Comparison of ENCODE assay signal across 10 cellular contexts in genomic region chr3:141530133-141530768, GRCh38. TPM values are rescaled to one million over a fixed set of nuclear protein-coding genes. Genes with fewer than 3 reads are reported as not detected.
DNase-seq lines count a peak whose midpoint lies in the region; ATAC-seq, FAIRE-seq and TF ChIP-seq lines count a peak whose summit lies in the region.
"Had no signal": no experiment of that assay in that cellular context is flagged by ENCODE, and none has a peak within 500 bp of the region (broad histone marks: within the 10 kb centered on the region; RNA-seq: fewer than 3 reads in every experiment).

No MANE protein-coding gene starts in this region.

- H2AK9ac ChIP-seq in IMR-90 (replicated peaks; ENCODE audit: low read depth, low read length, poor library complexity), result no peak overlapping the region

- H4K91ac ChIP-seq in IMR-90 (ENCODE audit: insufficient read depth, low read depth, low read length) (no peak overlapping the region), mesenchymal stem cell (ENCODE audit: low read length) (no peak overlapping the region), neuronal stem cell (ENCODE audit: low read depth, low read length, poor library complexity) (no peak overlapping the region)

- DNase-seq in AG09309 (ENCODE audit: low read depth) (peak; percentile 61), IMR-90 (peak; percentile 81), astrocyte (ENCODE audit: low read depth) (peak; percentile 50), mesenchymal stem cell (peak; percentile 64), left lobe of liver (ENCODE audit: low spot score) (no peak), Calu3 (no peak), neuronal stem cell (ENCODE audit: low spot score) (no peak)
- DNase-seq: aorta, MM.1S had no signal

- H3K4me2 ChIP-seq in IMR-90 (ENCODE audit: low read depth, low read length) (peak overlapping the region; percentile 94), astrocyte (ENCODE audit: low read length) (peak overlapping the region; percentile 34), mesenchymal stem cell (ENCODE audit: low read length, poor library complexity, severe bottlenecking) (no peak overlapping the region), neuronal stem cell (ENCODE audit: insufficient read depth, low read length, poor library complexity, severe bottlenecking) (no peak overlapping the region)

- peaks cover 1% of the 10 kb centered on the region; the same call in 1 of the 2 replicates for H3K4me1 ChIP-seq in IMR-90 (ENCODE audit: control insufficient read depth, insufficient read depth, low read length)
- peaks cover 18% of the 10 kb centered on the region for H3K4me1 ChIP-seq in astrocyte (ENCODE audit: insufficient read depth, low read length)
- peaks cover 2% of the 10 kb centered on the region for H3K4me1 ChIP-seq in mesenchymal stem cell (ENCODE audit: control insufficient read depth, insufficient read depth, low read depth, low read length)
- H3K4me1 ChIP-seq in neuronal stem cell (ENCODE audit: control insufficient read depth in 2 of 2, insufficient read depth in 1 of 2, low read depth in 1 of 2, low read length in 2 of 2), result no peaks in the 10 kb centered on the region

- ATAC-seq in IMR-90 (ENCODE audit: low read depth), result peak; percentile 85
- no peak for ATAC-seq in left lobe of liver
- no peak for ATAC-seq in HG03159 (IDR thresholded peaks at IDR 0.05; ENCODE audit: unreplicated experiment)

- no peak overlapping the region for H2AK5ac ChIP-seq in IMR-90 (ENCODE audit: low read depth, low read length)
- H2AK5ac ChIP-seq in mesenchymal stem cell (ENCODE audit: low read length, severe bottlenecking), result no peak overlapping the region
- no peak overlapping the region for H2AK5ac ChIP-seq in neuronal stem cell (ENCODE audit: low read depth, low read length)

- no peaks in the 10 kb centered on the region for H4K20me1 ChIP-seq in IMR-90 (ENCODE audit: insufficient read depth, low read length)
- H4K20me1 ChIP-seq in astrocyte (ENCODE audit: insufficient read depth, low read length), result peaks cover 8% of the 10 kb centered on the region

- intact Hi-C loops in IMR-90 (cut with micrococcal nuclease) (loop anchor here (5.0 kb wide), 1 partner anchor 43 kb away; the partner anchor contains the start of gene RASA2), Calu3 (cut with micrococcal nuclease; ENCODE audit: unreplicated experiment) (no loop called here)

- H3K4me3 ChIP-seq in AG09309 (ENCODE audit: control insufficient read depth, low read depth, low read length) (no peak overlapping the region), IMR-90 (ENCODE audit: insufficient read depth, low read depth, low read length) (peak overlapping the region; percentile 29; the same call in 1 of the 2 replicates), astrocyte (ENCODE audit: insufficient read depth, low read depth, low read length) (no peak overlapping the region), mesenchymal stem cell (ENCODE audit: insufficient read depth in 1 of 2, low read depth in 1 of 2, low read length in 2 of 2) (peak overlapping the region in 1 of 2 experiments; percentile 60), neuronal stem cell (ENCODE audit: low read length in 2 of 2) (no peak overlapping the region)

- H3K27me3 Mint-ChIP-seq in astrocyte (ENCODE audit: low read depth, unreplicated experiment), result no peaks in the 10 kb centered on the region
- H3K27me3 Mint-ChIP-seq in Calu3 (ENCODE audit: unreplicated experiment), result no peaks in the 10 kb centered on the region

- dilution Hi-C loops in IMR-90 (cut with HindIII; ENCODE audit: low sequenced_read_pairs, unreplicated experiment), result no loop called here

- H2BK120ac ChIP-seq in IMR-90 (ENCODE audit: low read depth, low read length), result no peak overlapping the region
- no peak overlapping the region for H2BK120ac ChIP-seq in mesenchymal stem cell (ENCODE audit: low read depth, low read length)
- H2BK120ac ChIP-seq in neuronal stem cell (ENCODE audit: low read depth, low read length), result no peak overlapping the region

- H3K4me3 Mint-ChIP-seq in astrocyte (ENCODE audit: unreplicated experiment) (no peak overlapping the region), Calu3 (ENCODE audit: low read depth, unreplicated experiment) (no peak overlapping the region)

- H4K8ac ChIP-seq in IMR-90 (ENCODE audit: low read depth in 2 of 2, low read length in 2 of 2), result peak overlapping the region in 1 of 2 experiments; percentile 28; a peak in 1 of 4 replicates
- H4K8ac ChIP-seq in mesenchymal stem cell (ENCODE audit: low read length), result no peak overlapping the region
- H4K8ac ChIP-seq in neuronal stem cell (ENCODE audit: low read depth, low read length), result no peak overlapping the region

- TF ChIP-seq RAD21 in IMR-90 (IDR thresholded peaks at IDR 0.05; ENCODE audit: low read length), result no peak

- H2BK15ac ChIP-seq in IMR-90 (ENCODE audit: low read depth, low read length), result no peak overlapping the region
- no peak overlapping the region for H2BK15ac ChIP-seq in mesenchymal stem cell (ENCODE audit: low read depth, poor library complexity, severe bottlenecking)
- no peak overlapping the region for H2BK15ac ChIP-seq in neuronal stem cell (ENCODE audit: low read length)

- peak overlapping the region; percentile 98 for H3K27ac ChIP-seq in IMR-90 (ENCODE audit: insufficient read depth, low read length)
- H3K27ac ChIP-seq in astrocyte (ENCODE audit: low read depth, low read length), result no peak overlapping the region
- no peak overlapping the region for H3K27ac ChIP-seq in mesenchymal stem cell (ENCODE audit: low read length, poor library complexity, severe bottlenecking)
- no peak overlapping the region for H3K27ac ChIP-seq in neuronal stem cell (replicated peaks; ENCODE audit: low read length)

- no peak overlapping the region for H3K23ac ChIP-seq in IMR-90 (ENCODE audit: low read depth, low read length)
- no peak overlapping the region for H3K23ac ChIP-seq in mesenchymal stem cell (ENCODE audit: low read length in 2 of 2)
- no peak overlapping the region for H3K23ac ChIP-seq in neuronal stem cell (ENCODE audit: low read depth, low read length, poor library complexity)

- POLR2A ChIA-PET in IMR-90 (lab: Charles Lee; ENCODE audit: unreplicated experiment), result no interaction called here

- H2AFZ ChIP-seq in IMR-90 (replicated peaks; ENCODE audit: low read length, poor library complexity) (no peak overlapping the region), astrocyte (ENCODE audit: low read depth, low read length) (no peak overlapping the region), mesenchymal stem cell (ENCODE audit: low read depth, low read length) (no peak overlapping the region), neuronal stem cell (ENCODE audit: low read length) (no peak overlapping the region)

- peaks cover 12 to 21% of the 10 kb centered on the region in 2 experiments for H3K79me1 ChIP-seq in IMR-90 (ENCODE audit: low read depth in 1 of 2, low read length in 2 of 2)
- H3K79me1 ChIP-seq in mesenchymal stem cell (replicated peaks; ENCODE audit: low read length, poor library complexity, severe bottlenecking), result peaks cover 4% of the 10 kb centered on the region
- H3K79me1 ChIP-seq in neuronal stem cell (ENCODE audit: low read depth, low read length), result no peaks in the 10 kb centered on the region

- peak overlapping the region; percentile 16; the same call in 1 of the 2 replicates for H3K56ac ChIP-seq in IMR-90 (ENCODE audit: extremely low read depth, insufficient read depth, low read length)

- H3K79me2 ChIP-seq in astrocyte (ENCODE audit: insufficient read depth, low read length), result peaks cover 7% of the 10 kb centered on the region

- H3K14ac ChIP-seq in IMR-90 (replicated peaks; ENCODE audit: low read depth, low read length), result no peak overlapping the region; the same call in 1 of the 2 replicates
- H3K14ac ChIP-seq in mesenchymal stem cell (ENCODE audit: low read length in 2 of 2), result no peak overlapping the region
- no peak overlapping the region for H3K14ac ChIP-seq in neuronal stem cell (ENCODE audit: low read length)

- H3K9me3 Mint-ChIP-seq in astrocyte (ENCODE audit: unreplicated experiment) (no peaks in the 10 kb centered on the region), Calu3 (ENCODE audit: low read depth, unreplicated experiment) (peaks cover under 1% of the 10 kb centered on the region)

- no CpG with 5 or more reads among the region's 2 CpGs for WGBS in IMR-90 (ENCODE audit: extremely low coverage in 2 of 2, insufficient read length in 1 of 2), 2 experiments
- 36% methylated on average over 1 of the region's 2 CpGs for WGBS in mesenchymal stem cell
- no CpG with 5 or more reads among the region's 2 CpGs for WGBS in neuronal stem cell (ENCODE audit: extremely low coverage in 2 of 2, insufficient read length in 2 of 2, insufficient replicate concordance in 1 of 2), 2 donors

- peak overlapping the region; percentile 88 for H4K5ac ChIP-seq in IMR-90 (ENCODE audit: low read depth, low read length)

- H3K4ac ChIP-seq in IMR-90 (ENCODE audit: low read depth, low read length) (peak overlapping the region; percentile 55), mesenchymal stem cell (ENCODE audit: low read depth in 1 of 2, low read length in 2 of 2) (no peak overlapping the region), neuronal stem cell (ENCODE audit: low read length) (no peak overlapping the region)

- H3K36me3 ChIP-seq in IMR-90 (ENCODE audit: control insufficient read depth, insufficient read depth, low read length) (0 out of 2 replicates have a peak, but pooled peaks cover 1% of the 10 kb centered on the region), astrocyte (ENCODE audit: insufficient read depth, low read length) (peaks cover 7% of the 10 kb centered on the region), mesenchymal stem cell (ENCODE audit: control insufficient read depth in 1 of 2, insufficient read depth in 2 of 2, low read depth in 1 of 2, low read length in 2 of 2) (peaks cover 0 to 15% of the 10 kb centered on the region in 2 experiments), neuronal stem cell (replicated peaks in 1 of 2; ENCODE audit: control insufficient read depth in 2 of 2, insufficient read depth in 2 of 2, low read length in 2 of 2) (peaks cover 0 to 38% of the 10 kb centered on the region in 2 donors)

- H2BK12ac ChIP-seq in mesenchymal stem cell (ENCODE audit: low read length in 2 of 2), result no peak overlapping the region
- H2BK12ac ChIP-seq in neuronal stem cell (ENCODE audit: low read length), result no peak overlapping the region

- no peak for FAIRE-seq in astrocyte (lab: Jason Lieb, UNC)

- H3K27ac Mint-ChIP-seq in astrocyte (ENCODE audit: unreplicated experiment) (peak overlapping the region; percentile 3), Calu3 (ENCODE audit: unreplicated experiment) (no peak overlapping the region)

- no peaks in the 10 kb centered on the region for H3K9me1 ChIP-seq in IMR-90 (ENCODE audit: insufficient read depth, low read length)

- H3K18ac ChIP-seq in IMR-90 (ENCODE audit: low read depth, low read length), result peak overlapping the region; percentile 87
- H3K18ac ChIP-seq in mesenchymal stem cell (ENCODE audit: low read depth in 1 of 2, low read length in 2 of 2), result no peak overlapping the region
- H3K18ac ChIP-seq in neuronal stem cell (ENCODE audit: low read length), result no peak overlapping the region

- H3K9ac ChIP-seq in IMR-90 (ENCODE audit: low read depth, low read length) (peak overlapping the region; percentile 83), astrocyte (ENCODE audit: low read length) (peak overlapping the region; percentile 30), mesenchymal stem cell (ENCODE audit: low read length) (peak overlapping the region; percentile 81), neuronal stem cell (ENCODE audit: low read depth, low read length, poor library complexity) (no peak overlapping the region)

- H3K36me3 Mint-ChIP-seq in astrocyte (ENCODE audit: low read depth, unreplicated experiment) (peaks cover under 1% of the 10 kb centered on the region), Calu3 (ENCODE audit: insufficient read depth, unreplicated experiment) (peaks cover 8% of the 10 kb centered on the region)

- H2BK5ac ChIP-seq in IMR-90 (ENCODE audit: low read depth, low read length, poor library complexity, severe bottlenecking) (peak overlapping the region; percentile 77), mesenchymal stem cell (ENCODE audit: low read depth, low read length, poor library complexity, severe bottlenecking) (no peak overlapping the region), neuronal stem cell (ENCODE audit: low read length) (no peak overlapping the region)

- H3K4me1 Mint-ChIP-seq in astrocyte (ENCODE audit: low read depth, unreplicated experiment) (peaks cover 16% of the 10 kb centered on the region), Calu3 (ENCODE audit: low read depth, unreplicated experiment) (peaks cover 27% of the 10 kb centered on the region)

- H3K9me3 ChIP-seq in IMR-90 (ENCODE audit: control insufficient read depth, insufficient read depth, low read length) (no peaks in the 10 kb centered on the region), astrocyte (ENCODE audit: insufficient read depth, low read depth, low read length) (no peaks in the 10 kb centered on the region), mesenchymal stem cell (ENCODE audit: control insufficient read depth, low read length) (no peaks in the 10 kb centered on the region), neuronal stem cell (replicated peaks in 1 of 2; ENCODE audit: control insufficient read depth in 2 of 2, insufficient read depth in 1 of 2, low read depth in 1 of 2, low read length in 2 of 2) (peaks cover 0 to 3% of the 10 kb centered on the region in 2 donors)

- TF ChIP-seq CTCF in AG09309 (IDR thresholded peaks at IDR 0.05; ENCODE audit: control insufficient read depth, insufficient read depth, low read depth, low read length, missing control alignments) (no peak), IMR-90 (conservative IDR thresholded peaks at IDR 0.05; ENCODE audit: low read depth, low read length) (no peak), astrocyte (IDR thresholded peaks at IDR 0.05; ENCODE audit: insufficient read depth, low read depth, low read length) (no peak), Calu3 (IDR thresholded peaks at IDR 0.05; ENCODE audit: unreplicated experiment) (no peak)

- no peak for TF ChIP-seq POLR2A in IMR-90 (IDR thresholded peaks at IDR 0.05; ENCODE audit: low read depth, low read length)

- BruUV-seq in IMR-90 (replicated peaks; lab: Mats Ljungman, UMichigan), result no TSS peak
- BruUV-seq in Calu3 (replicated peaks; lab: Mats Ljungman, UMichigan), result no TSS peak

- no peak overlapping the region for H2BK20ac ChIP-seq in IMR-90 (ENCODE audit: low read depth, low read length)

- CTCF ChIA-PET in IMR-90 (lab: Yijun Ruan, JAX), result interaction anchor here (1.0 kb wide), 1 partner anchor 21 kb away, joined by 3 read pairs; no protein-coding TSS in a partner anchor
- CTCF ChIA-PET in Calu3 (lab: Charles Lee), result interaction anchor here (1.2 kb wide), 2 partner anchors 17 to 70 kb away, joined by 3 read pairs; no protein-coding TSS in a partner anchor

- in situ Hi-C loops in IMR-90 (cut with MboI; ENCODE audit: low sequenced_read_pairs), result no loop called here

- H3K27me3 ChIP-seq in IMR-90 (ENCODE audit: control insufficient read depth, insufficient read depth, low read length) (no peaks in the 10 kb centered on the region), astrocyte (ENCODE audit: insufficient read depth, low read length) (no peaks in the 10 kb centered on the region), mesenchymal stem cell (ENCODE audit: control insufficient read depth in 1 of 2, insufficient read depth in 1 of 2, low read length in 2 of 2) (no peaks in the 10 kb centered on the region), neuronal stem cell (ENCODE audit: control insufficient read depth in 3 of 3, insufficient read depth in 3 of 3, low read depth in 1 of 3, low read length in 3 of 3) (no peaks in the 10 kb centered on the region)

RNA-seq across cellular contexts. Expression of gene RASA2, which starts 43.4 kb away (rescaled TPM):
- total RNA-seq in IMR-90 (2012; rRNA removed) (14.0 and 22.5 TPM in 2 replicates), astrocyte (14.3 and 19.0 TPM in 2 replicates), left lobe of liver (3.7 TPM), Calu3 (2022) (29.2 and 37.4 TPM in 2 replicates)
- polyA plus RNA-seq in IMR-90 (2012; rRNA removed), result 4.4 and 6.1 TPM in 2 replicates
- 0.53 and 0.65 TPM in 2 replicates for polyA plus RNA-seq in IMR-90 (2012; cell fraction: cytosol; rRNA removed)
- 2.9 and 24.7 TPM in 2 replicates for polyA plus RNA-seq in IMR-90 (2012; cell fraction: nucleus; rRNA removed; ENCODE audit: low replicate concordance)
- polyA plus RNA-seq in mesenchymal stem cell (2013, experiment 1 of 2), result 3.9 TPM
- polyA plus RNA-seq in mesenchymal stem cell (2013, experiment 2 of 2), result 4.1 TPM
- 13.3 TPM for polyA plus RNA-seq in neuronal stem cell (2013, experiment 1 of 2)
- polyA plus RNA-seq in neuronal stem cell (2013, experiment 2 of 2), result 14.7 TPM

Comparison
In these comparisons a context has a peak if more than half of its experiments do, and no peak if none do; other contexts are left out.
1. DNase-seq: peak in AG09309 (single experiment), IMR-90 (single experiment), astrocyte (single experiment) and mesenchymal stem cell (single experiment); none in left lobe of liver (single experiment), Calu3 (single experiment) and neuronal stem cell (single experiment).
2. H3K4me2 ChIP-seq: peak in IMR-90 (single experiment) and astrocyte (single experiment); none in mesenchymal stem cell (single experiment) and neuronal stem cell (single experiment).